In genomic region chr13:20442370-20442769, GRCh38 we compare ENCODE assay signal across 1 cellular context.
TF ChIP-seq lines count a peak whose summit lies in the region.

No MANE protein-coding gene starts in this region.

TF ChIP-seq in GM12878, 131 proteins besides CTCF, POLR2A, EP300 and RAD21 (continued from another document):
- TF ChIP-seq CEBPZ (IDR thresholded peaks at IDR 0.05; ENCODE audit: low read depth, low read length) (no peak), BRCA1 (IDR thresholded peaks at IDR 0.05; ENCODE audit: low read depth, low read length) (no peak), MTA3 (IDR thresholded peaks at IDR 0.05; ENCODE audit: borderline replicate concordance, low read length) (no peak)
